In the genomic region with DNA sequence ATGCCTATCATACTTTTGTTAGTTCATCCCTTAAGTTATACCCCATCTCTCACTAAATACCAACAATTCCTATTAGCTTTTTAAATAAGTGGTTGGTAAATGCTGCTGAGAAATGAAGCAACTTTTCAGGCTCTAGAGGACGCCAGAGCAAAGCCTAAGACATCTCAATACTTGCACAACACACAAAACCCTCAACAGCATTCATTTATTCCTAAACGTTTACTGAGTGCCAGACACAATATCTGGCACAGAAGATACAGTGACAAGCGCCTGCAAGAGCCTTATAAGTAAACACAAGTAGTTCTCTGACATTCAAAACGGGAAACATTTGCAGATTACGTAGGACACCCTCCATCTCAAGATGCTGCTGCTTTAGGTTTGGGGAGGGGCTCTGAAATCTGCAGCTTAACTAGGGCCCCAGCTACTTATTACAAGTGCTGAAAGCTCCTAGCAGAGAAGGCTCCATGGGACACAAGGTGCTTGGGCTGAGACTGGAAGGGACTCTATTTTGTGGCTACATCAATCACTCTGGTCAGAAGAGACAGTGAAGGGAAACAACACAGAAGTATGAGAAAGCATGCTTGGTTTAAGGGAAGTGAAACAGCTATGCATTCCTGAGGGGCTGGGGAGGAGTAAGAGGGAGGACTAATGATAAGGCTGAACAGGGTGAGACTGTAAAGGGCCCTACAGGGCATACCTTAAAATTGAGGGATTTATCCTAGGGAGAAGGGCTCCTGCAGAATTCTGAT, we compare ENCODE assay signal across 9 cellular contexts.
DNase-seq lines count a peak whose midpoint lies in the region; ATAC-seq, FAIRE-seq and TF ChIP-seq lines count a peak whose summit lies in the region.
"Had no signal": no experiment of that assay in that cellular context is flagged by ENCODE, and none has a peak within 500 bp of the region (broad histone marks: within the 10 kb centered on the region; RNA-seq: fewer than 3 reads in every experiment).

No MANE protein-coding gene starts in this region.

- no peak for FAIRE-seq in pancreas (lab: Jason Lieb, UNC)

- H3K36me3 Mint-ChIP-seq in activated T-cell treated with anti-CD3 and anti-CD28 coated beads, Interleukin-2, amount 50 U/mL, for 24 hours (ENCODE audit: low read depth), result peaks cover 15% of the 10 kb centered on the region

- intact Hi-C loops in pancreas (cut with DNase I), result no loop called here

- in situ Hi-C loops in astrocyte of the cerebellum (cut with HindIII; ENCODE audit: low sequenced_read_pairs), result no loop called here

- ATAC-seq in GM19452 (IDR thresholded peaks at IDR 0.05; ENCODE audit: unreplicated experiment), result peak; percentile 67
- peak; percentile 83 for ATAC-seq in HG03342 (IDR thresholded peaks at IDR 0.05; ENCODE audit: unreplicated experiment)
- peak in 3 of 4 donors; percentile 32 to 53 (median 44) for ATAC-seq in pancreas

- peaks cover 0 to under 1% (median 0%) of the 10 kb centered on the region in 3 donors for H3K36me3 ChIP-seq in pancreas
- no peaks in the 10 kb centered on the region for H3K36me3 ChIP-seq in H7 (replicated peaks; ENCODE audit: control insufficient read depth, insufficient read depth, low read length)

- H3K4me1 Mint-ChIP-seq in activated T-cell treated with anti-CD3 and anti-CD28 coated beads, Interleukin-2, amount 50 U/mL, for 24 hours (ENCODE audit: low read depth), result peaks cover 8% of the 10 kb centered on the region

- no peak overlapping the region for H3K4me3 Mint-ChIP-seq in activated T-cell treated with anti-CD3 and anti-CD28 coated beads, Interleukin-2, amount 50 U/mL, for 24 hours

- H3K27ac ChIP-seq in pancreas, result no peak overlapping the region

- TF ChIP-seq CTCF in astrocyte of the cerebellum (IDR thresholded peaks at IDR 0.05; ENCODE audit: low read depth, low read length, missing control alignments) (peak; percentile 34), pancreas (IDR thresholded peaks at IDR 0.05) (no peak)

- 43 to 48% methylated on average over 5 of the region's 5 CpGs for WGBS in pancreas, 2 donors

- no peak overlapping the region for H3K27ac Mint-ChIP-seq in activated T-cell treated with anti-CD3 and anti-CD28 coated beads, Interleukin-2, amount 50 U/mL, for 24 hours

- no peak overlapping the region for H3K4me3 ChIP-seq in astrocyte of the cerebellum (ENCODE audit: low read depth, low read length)
- H3K4me3 ChIP-seq in pancreas, result no peak overlapping the region
- H3K4me3 ChIP-seq in H7 (ENCODE audit: insufficient read depth, low read depth, low read length), result no peak overlapping the region
- H3K4me3 ChIP-seq: heart right ventricle had no signal

- DNase-seq in CD1c-positive myeloid dendritic cell (ENCODE audit: extremely low spot score), result peak; percentile 27
- no peak for DNase-seq in astrocyte of the cerebellum (ENCODE audit: low read depth)
- DNase-seq in pancreas, result no peak
- DNase-seq in H7, result no peak
- DNase-seq in activated T-cell treated with anti-CD3 and anti-CD28 coated beads, Interleukin-2, amount 50 U/mL, for 24 hours, result no peak
- DNase-seq in NCI-H345 treated with DMSO at 0.1 percent for 48 hours (lab: John Stamatoyannopoulos, UW; ENCODE audit: unreplicated experiment), result no peak
- DNase-seq: heart right ventricle had no signal

- H3K27me3 ChIP-seq in pancreas (no peaks in the 10 kb centered on the region), H7 (ENCODE audit: control insufficient read depth, insufficient read depth, low read length) (no peaks in the 10 kb centered on the region)
- H3K27me3 ChIP-seq: heart right ventricle had no signal

- H3K9me3 Mint-ChIP-seq in activated T-cell treated with anti-CD3 and anti-CD28 coated beads, Interleukin-2, amount 50 U/mL, for 24 hours, result no peaks in the 10 kb centered on the region

- no peaks in the 10 kb centered on the region for H3K27me3 Mint-ChIP-seq in activated T-cell treated with anti-CD3 and anti-CD28 coated beads, Interleukin-2, amount 50 U/mL, for 24 hours

- no peaks in the 10 kb centered on the region for H3K9me3 ChIP-seq in pancreas
- H3K9me3 ChIP-seq: heart right ventricle had no signal

- H3K4me1 ChIP-seq in pancreas, result peaks cover 6 to 14% (median 11%) of the 10 kb centered on the region in 3 donors
